ENCODE assay signal across 8 cellular contexts in genomic region chr4:75671802-75672421, GRCh38. TPM values are rescaled to one million over a fixed set of nuclear protein-coding genes. Genes with fewer than 3 reads are reported as not detected.
A peak's percentile ranks its signal among the peaks of the same experiment; 100 is the strongest.
DNase-seq lines count a peak whose midpoint lies in the region; ATAC-seq and TF ChIP-seq lines count a peak whose summit lies in the region.

No MANE protein-coding gene starts in this region.

- H3K27ac ChIP-seq in right atrium auricular region, result peak overlapping the region; percentile 96 to 99
- peak overlapping the region; percentile 88 to 96 (median 92) for H3K27ac ChIP-seq in body of pancreas
- peak overlapping the region; percentile 64 for H3K27ac ChIP-seq in mesenchymal stem cell (ENCODE audit: low read length, poor library complexity, severe bottlenecking)

- DNase-seq in right atrium auricular region (ENCODE audit: low spot score), result no peak
- DNase-seq in Right ventricle myocardium superior, result no peak
- DNase-seq in body of pancreas, result no peak
- DNase-seq in mesenchymal stem cell, result peak; percentile 17
- no peak for DNase-seq in 8988T

- H2BK120ac ChIP-seq in mesenchymal stem cell (ENCODE audit: low read depth, low read length), result no peak overlapping the region

- ATAC-seq in Right ventricle myocardium superior (ENCODE audit: poor library complexity) (no peak), body of pancreas (no peak), HG03342 (IDR thresholded peaks at IDR 0.05; ENCODE audit: unreplicated experiment) (no peak), HG02588 (IDR thresholded peaks at IDR 0.05; ENCODE audit: unreplicated experiment) (no peak)
- ATAC-seq in activated CD4-positive, CD25-positive, alpha-beta regulatory T cell treated with anti-CD3 and anti-CD28 coated beads, Interleukin-2, amount 50 U/mL, for 24 hours, result no peak

- peak overlapping the region; percentile 43 for H3K4me2 ChIP-seq in mesenchymal stem cell (ENCODE audit: low read length, poor library complexity, severe bottlenecking)

- H2BK12ac ChIP-seq in mesenchymal stem cell (ENCODE audit: low read length in 2 of 2), result no peak overlapping the region

- H4K91ac ChIP-seq in mesenchymal stem cell (ENCODE audit: low read length), result no peak overlapping the region

- H3K4me1 ChIP-seq in right atrium auricular region (peaks cover 0 to 36% of the 10 kb centered on the region in 2 donors), body of pancreas (peaks cover 43% of the 10 kb centered on the region), mesenchymal stem cell (ENCODE audit: control insufficient read depth, insufficient read depth, low read depth, low read length) (no peaks in the 10 kb centered on the region)

- H3K27me3 ChIP-seq in right atrium auricular region (no peaks in the 10 kb centered on the region), body of pancreas (no peaks in the 10 kb centered on the region), mesenchymal stem cell (ENCODE audit: control insufficient read depth in 1 of 2, insufficient read depth in 1 of 2, low read length in 2 of 2) (no peaks in the 10 kb centered on the region)

- WGBS in body of pancreas, 2 donors, result 7 to 9% methylated on average over 10 of the region's 10 CpGs
- WGBS in mesenchymal stem cell, result 10% methylated on average over 9 of the region's 10 CpGs

- H3K4me3 ChIP-seq in right atrium auricular region, result peak overlapping the region; percentile 85 to 95
- peak overlapping the region; percentile 75 to 93 for H3K4me3 ChIP-seq in body of pancreas
- H3K4me3 ChIP-seq in mesenchymal stem cell (ENCODE audit: insufficient read depth in 1 of 2, low read depth in 1 of 2, low read length in 2 of 2), result peak overlapping the region; percentile 96 to 99

- TF ChIP-seq POLR2A in body of pancreas (IDR thresholded peaks at IDR 0.05), result no peak

- H2BK5ac ChIP-seq in mesenchymal stem cell (ENCODE audit: low read depth, low read length, poor library complexity, severe bottlenecking), result no peak overlapping the region

- H3K9ac ChIP-seq in mesenchymal stem cell (ENCODE audit: low read length), result peak overlapping the region; percentile 98

- H3K36me3 ChIP-seq in right atrium auricular region (no peaks in the 10 kb centered on the region), body of pancreas (replicated peaks in 1 of 2; ENCODE audit: insufficient read depth in 1 of 2, low read depth in 2 of 2) (no peaks in the 10 kb centered on the region), mesenchymal stem cell (ENCODE audit: control insufficient read depth in 1 of 2, insufficient read depth in 2 of 2, low read depth in 1 of 2, low read length in 2 of 2) (no peaks in the 10 kb centered on the region)

- H2AK5ac ChIP-seq in mesenchymal stem cell (ENCODE audit: low read length, severe bottlenecking), result no peak overlapping the region

- H2AFZ ChIP-seq in mesenchymal stem cell (ENCODE audit: low read depth, low read length), result no peak overlapping the region

- no peak overlapping the region for H4K8ac ChIP-seq in mesenchymal stem cell (ENCODE audit: low read length)

- H3K23ac ChIP-seq in mesenchymal stem cell (ENCODE audit: low read length in 2 of 2), result no peak overlapping the region

- H3K9me3 ChIP-seq in right atrium auricular region (no peaks in the 10 kb centered on the region), body of pancreas (no peaks in the 10 kb centered on the region), mesenchymal stem cell (ENCODE audit: control insufficient read depth, low read length) (no peaks in the 10 kb centered on the region)

- TF ChIP-seq CTCF in right atrium auricular region (IDR thresholded peaks at IDR 0.05), result no peak
- no peak for TF ChIP-seq CTCF in body of pancreas (IDR thresholded peaks at IDR 0.05)

- no peak overlapping the region for H2BK15ac ChIP-seq in mesenchymal stem cell (ENCODE audit: low read depth, poor library complexity, severe bottlenecking)

- peak overlapping the region in 1 of 2 experiments; percentile 38 for H3K14ac ChIP-seq in mesenchymal stem cell (ENCODE audit: low read length in 2 of 2)

- peak overlapping the region in 1 of 2 experiments; percentile 74 for H3K4ac ChIP-seq in mesenchymal stem cell (ENCODE audit: low read depth in 1 of 2, low read length in 2 of 2)

- peak overlapping the region; percentile 3 to 69 for H3K18ac ChIP-seq in mesenchymal stem cell (ENCODE audit: low read depth in 1 of 2, low read length in 2 of 2)

- intact Hi-C loops in Right ventricle myocardium superior (cut with DNase I), result loop anchor here (2.0 kb wide), 1 partner anchor 53 kb away; the partner anchor contains the start of gene USO1
- intact Hi-C loops in body of pancreas (cut with DNase I), result loop anchor here (10.0 kb wide), 1 partner anchor 53 kb away; the partner anchor contains the start of gene USO1

- H3K79me1 ChIP-seq in mesenchymal stem cell (replicated peaks; ENCODE audit: low read length, poor library complexity, severe bottlenecking), result peaks cover 6% of the 10 kb centered on the region

RNA-seq across cellular contexts. Expression of gene G3BP2, which starts 1.3 kb away (rescaled TPM):
- 10 to 100 TPM; 59.5 to 65.4 TPM for total RNA-seq in right atrium auricular region
- 69.2 TPM for total RNA-seq in Right ventricle myocardium superior
- total RNA-seq in body of pancreas, result 10 to 100 TPM; 29.7 to 65.6 TPM
- polyA plus RNA-seq in mesenchymal stem cell (2013, experiment 1 of 2), result 99.9 TPM
- 101 TPM for polyA plus RNA-seq in mesenchymal stem cell (2013, experiment 2 of 2)

RNA-seq across cellular contexts. Expression of gene CDKL2, which starts 41.6 kb away (rescaled TPM):
- total RNA-seq in right atrium auricular region (1 to 10 TPM in 1 of 2 donors, under 1 TPM in 1; 0.51 to 1.2 TPM), Right ventricle myocardium superior (0.13 TPM), body of pancreas (1 to 10 TPM; 1.6 to 4.6 TPM)
- polyA plus RNA-seq in mesenchymal stem cell (2013, experiment 1 of 2), result 1.6 TPM
- polyA plus RNA-seq in mesenchymal stem cell (2013, experiment 2 of 2), result 1.5 TPM

RNA-seq across cellular contexts. Expression of gene USO1, which starts 52.5 kb away (rescaled TPM):
- 10 to 100 TPM; 76.4 to 87.2 TPM for total RNA-seq in right atrium auricular region
- total RNA-seq in Right ventricle myocardium superior, result 87.7 TPM
- 10 to 100 TPM; 57.6 to 89.7 TPM for total RNA-seq in body of pancreas
- polyA plus RNA-seq in mesenchymal stem cell (2013, experiment 1 of 2), result 68.2 TPM
- polyA plus RNA-seq in mesenchymal stem cell (2013, experiment 2 of 2), result 72.2 TPM
